Comparison of ENCODE assay signal across 33 cellular contexts in the genomic region with DNA sequence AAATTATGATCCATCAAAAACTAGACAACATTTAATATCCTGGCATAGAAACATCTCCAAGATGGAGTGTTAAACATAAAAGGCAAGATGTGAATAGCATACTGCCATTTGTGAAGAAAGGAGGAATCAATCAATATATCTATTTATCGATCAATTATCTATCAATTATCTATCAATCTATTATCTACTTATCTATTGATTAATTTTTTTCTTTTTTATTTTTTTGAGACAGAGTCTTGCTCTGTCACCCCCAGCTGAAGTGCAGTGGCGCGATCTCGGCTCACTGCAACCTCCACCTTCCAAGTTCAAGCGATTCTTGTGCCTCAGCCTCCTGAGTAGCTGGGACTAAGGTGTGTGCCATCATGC.
"Had no signal": no experiment of that assay in that cellular context is flagged by ENCODE, and none has a peak within 500 bp of the region (broad histone marks: within the 10 kb centered on the region; RNA-seq: fewer than 3 reads in every experiment).

No MANE protein-coding gene starts in this region.

- H3K9me3 ChIP-seq: adrenal gland, body of pancreas, breast epithelium had no signal

- H3K36me3 ChIP-seq: adrenal gland, brain microvascular endothelial cell, breast epithelium had no signal

- ATAC-seq: activated CD8-positive, alpha-beta T cell treated with anti-CD3 and anti-CD28 coated beads for 36 hours; activated naive CD4-positive, alpha-beta T cell treated with anti-CD3 and anti-CD28 coated beads, Interleukin-2, amount 50 U/mL, for 72 hours; activated T-cell treated with anti-CD3 and anti-CD28 coated beads, Interleukin-2, amount 50 U/mL, for 4 hours; activated T-cell treated with anti-CD3 and anti-CD28 coated beads, Interleukin-2, amount 50 U/mL, for 72 hours; activated T-helper 17 cell treated with anti-CD3 and anti-CD28 coated beads, Interleukin-2, amount 50 U/mL, for 72 hours; body of pancreas had no signal

- DNase-seq: activated B cell treated with CpG ODN at 0.5 μM for 24 hours; activated CD4-positive, alpha-beta memory T cell treated with anti-CD3 and anti-CD28 coated beads for 36 hours; activated CD4-positive, alpha-beta T cell treated with anti-CD3 and anti-CD28 coated beads for 4 hours; activated CD4-positive, alpha-beta T cell treated with anti-CD3 and anti-CD28 coated beads, Interleukin-2, amount 10 ng/mL, durations not matched to agents 24 days and 14 days; activated CD4-positive, alpha-beta T cell treated with anti-CD3 and anti-CD28 coated beads, Interleukin-2, amount 50 U/mL, for 1 hour; activated CD4-positive, alpha-beta T cell treated with anti-CD3 and anti-CD28 coated beads, Interleukin-2, amount 50 U/mL, for 4 hours; activated CD4-positive, CD25-positive, alpha-beta regulatory T cell treated with anti-CD3 and anti-CD28 coated beads, Interleukin-2, amount 50 U/mL, for 72 hours; activated CD8-positive, alpha-beta memory T cell treated with anti-CD3 and anti-CD28 coated beads, Interleukin-2, amount 50 U/mL, for 4 hours; activated CD8-positive, alpha-beta T cell treated with anti-CD3 and anti-CD28 coated beads for 36 hours; activated gamma-delta T cell treated with Interleukin-2 at 50 U/mL for 16 hours; activated naive CD4-positive, alpha-beta T cell; activated naive CD4-positive, alpha-beta T cell treated with anti-CD3 and anti-CD28 coated beads for 36 hours; activated naive CD4-positive, alpha-beta T cell treated with anti-CD3 and anti-CD28 coated beads, Interleukin-2, amount 50 U/mL, for 16 hours; activated naive CD8-positive, alpha-beta T cell treated with anti-CD3 and anti-CD28 coated beads for 36 hours; activated T-cell treated with anti-CD3 and anti-CD28 coated beads for 4 hours; activated T-cell treated with anti-CD3 and anti-CD28 coated beads, Interleukin-2, amount 50 U/mL, for 1 hour; activated T-cell treated with anti-CD3 and anti-CD28 coated beads, Interleukin-2, amount 50 U/mL, for 4 hours; activated T-cell treated with anti-CD3 and anti-CD28 coated beads, Interleukin-2, amount 50 U/mL, for 72 hours; adrenal gland; amniotic stem cell; aorta; body of pancreas; brain microvascular endothelial cell; central memory CD4-positive, alpha-beta T cell; T-helper 1 cell; T-helper 2 cell; T-helper 9 cell had no signal

- H3K27ac ChIP-seq: adrenal gland, body of pancreas, brain microvascular endothelial cell, breast epithelium, VCaP had no signal

- H3K27me3 ChIP-seq: adrenal gland, body of pancreas, brain microvascular endothelial cell, breast epithelium had no signal

- FAIRE-seq: astrocyte, TTC549 had no signal

- H3K4me1 ChIP-seq: body of pancreas, breast epithelium had no signal

- H3K4me3 ChIP-seq: adrenal gland, body of pancreas, breast epithelium had no signal
